In the genomic region with DNA sequence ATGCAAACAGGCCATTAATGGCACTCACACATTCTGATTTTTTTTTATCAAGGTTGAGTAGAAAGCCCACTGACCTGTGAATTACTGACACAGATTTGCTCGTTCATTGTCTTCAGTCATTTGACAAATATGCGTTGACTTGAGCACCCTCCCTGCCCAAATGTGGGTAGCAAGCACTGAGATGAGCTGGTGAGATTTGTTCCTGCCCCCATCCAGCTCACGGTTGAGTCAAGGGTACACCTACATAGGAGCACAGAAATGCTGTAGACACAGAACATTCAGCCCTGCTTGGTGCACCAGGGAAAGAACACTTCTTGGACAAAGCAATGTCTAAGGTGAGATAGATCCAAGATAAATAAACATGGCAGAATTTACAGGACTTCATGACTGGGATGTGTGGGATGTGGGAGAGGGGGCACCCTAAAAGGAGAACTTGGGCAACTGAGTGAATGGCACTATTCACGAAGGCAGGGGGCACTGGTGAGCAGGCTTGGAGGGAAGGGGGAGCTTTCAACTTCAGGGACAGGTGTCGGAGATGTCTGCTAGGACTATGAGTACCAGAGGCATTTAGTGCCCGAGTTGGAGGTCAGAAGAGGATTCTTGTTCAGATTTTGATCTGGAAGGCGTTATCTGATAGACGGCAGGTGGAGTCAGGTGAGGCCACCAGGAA, we compare ENCODE assay signal across 17 cellular contexts.
DNase-seq lines count a peak whose midpoint lies in the region; ATAC-seq, FAIRE-seq and TF ChIP-seq lines count a peak whose summit lies in the region.
"Had no signal": no experiment of that assay in that cellular context is flagged by ENCODE, and none has a peak within 500 bp of the region (broad histone marks: within the 10 kb centered on the region; RNA-seq: fewer than 3 reads in every experiment).

No MANE protein-coding gene starts in this region.

- no peak overlapping the region for H3K4me2 ChIP-seq in Karpas-422 (ENCODE audit: low read depth, low read length, poor library complexity, severe bottlenecking)

- H3K79me2 ChIP-seq in Karpas-422 (ENCODE audit: low read length) = no peaks in the 10 kb centered on the region

- no peaks in the 10 kb centered on the region for H4K20me1 ChIP-seq in Karpas-422 (ENCODE audit: insufficient read depth, low read depth, low read length)

- H3K27me3 Mint-ChIP-seq in activated naive CD8-positive, alpha-beta T cell = peaks cover 3% of the 10 kb centered on the region
- H3K27me3 Mint-ChIP-seq in activated naive CD8-positive, alpha-beta T cell treated with anti-CD3 and anti-CD28 coated beads, Interleukin-2, amount 50 U/mL, for 24 hours = peaks cover 3% of the 10 kb centered on the region
- H3K27me3 Mint-ChIP-seq in type B pancreatic cell = peaks cover 13% of the 10 kb centered on the region
- H3K27me3 Mint-ChIP-seq: activated naive CD4-positive, alpha-beta T cell treated with anti-CD3 and anti-CD28 coated beads, Interleukin-2, amount 50 U/mL, for 24 hours had no signal

- intact Hi-C loops in colonic mucosa (cut with DNase I) = no loop called here

- H3K4me3 ChIP-seq in Karpas-422 (ENCODE audit: low read length) (no peak overlapping the region), bronchial epithelial cell (ENCODE audit: low read depth, low read length) (no peak overlapping the region), colonic mucosa (no peak overlapping the region), MG63 (no peak overlapping the region)
- H3K4me3 ChIP-seq: GM23248 had no signal

- H3K9me3 Mint-ChIP-seq in activated naive CD8-positive, alpha-beta T cell (ENCODE audit: low read depth) = peaks cover 3% of the 10 kb centered on the region
- no peaks in the 10 kb centered on the region for H3K9me3 Mint-ChIP-seq in activated naive CD8-positive, alpha-beta T cell treated with anti-CD3 and anti-CD28 coated beads, Interleukin-2, amount 50 U/mL, for 24 hours
- H3K9me3 Mint-ChIP-seq in type B pancreatic cell = no peaks in the 10 kb centered on the region
- H3K9me3 Mint-ChIP-seq: activated naive CD4-positive, alpha-beta T cell treated with anti-CD3 and anti-CD28 coated beads, Interleukin-2, amount 50 U/mL, for 24 hours had no signal

- no peaks in the 10 kb centered on the region for H3K9me3 ChIP-seq in Karpas-422 (ENCODE audit: low read length)
- H3K9me3 ChIP-seq in colonic mucosa = no peaks in the 10 kb centered on the region
- H3K9me3 ChIP-seq in MG63 = no peaks in the 10 kb centered on the region

- peak overlapping the region; percentile 46 for H3K27ac Mint-ChIP-seq in activated naive CD8-positive, alpha-beta T cell
- H3K27ac Mint-ChIP-seq in activated naive CD8-positive, alpha-beta T cell treated with anti-CD3 and anti-CD28 coated beads, Interleukin-2, amount 50 U/mL, for 24 hours = no peak overlapping the region
- no peak overlapping the region for H3K27ac Mint-ChIP-seq in type B pancreatic cell
- H3K27ac Mint-ChIP-seq: activated naive CD4-positive, alpha-beta T cell treated with anti-CD3 and anti-CD28 coated beads, Interleukin-2, amount 50 U/mL, for 24 hours had no signal

- no peak overlapping the region for H2AFZ ChIP-seq in Karpas-422 (ENCODE audit: low read length)
- H2AFZ ChIP-seq: GM23248 had no signal

- no peak overlapping the region for H3K9ac ChIP-seq in Karpas-422 (ENCODE audit: low read length)
- H3K9ac ChIP-seq in colonic mucosa (ENCODE audit: low read depth in 2 of 2, low read length in 2 of 2) = no peak overlapping the region
- H3K9ac ChIP-seq: GM23248 had no signal

- H3K4me3 Mint-ChIP-seq in activated naive CD8-positive, alpha-beta T cell = no peak overlapping the region
- H3K4me3 Mint-ChIP-seq in activated naive CD8-positive, alpha-beta T cell treated with anti-CD3 and anti-CD28 coated beads, Interleukin-2, amount 50 U/mL, for 24 hours = no peak overlapping the region
- no peak overlapping the region for H3K4me3 Mint-ChIP-seq in type B pancreatic cell
- H3K4me3 Mint-ChIP-seq: activated naive CD4-positive, alpha-beta T cell treated with anti-CD3 and anti-CD28 coated beads, Interleukin-2, amount 50 U/mL, for 24 hours; CD4-positive, CD25-positive, alpha-beta regulatory T cell had no signal

- FAIRE-seq in bronchial epithelial cell (lab: Jason Lieb, UNC) = peak; percentile 62

- TF ChIP-seq CTCF in bronchial epithelial cell (IDR thresholded peaks at IDR 0.05; ENCODE audit: insufficient read depth, low read length, severe bottlenecking) = no peak
- TF ChIP-seq CTCF in type B pancreatic cell (conservative IDR thresholded peaks at IDR 0.05) = peak; percentile 28
- no peak for TF ChIP-seq CTCF in colonic mucosa (IDR thresholded peaks at IDR 0.05)

- H3K36me3 ChIP-seq in Karpas-422 (ENCODE audit: insufficient read depth, low read length) (no peaks in the 10 kb centered on the region), bronchial epithelial cell (ENCODE audit: control insufficient read depth, insufficient read depth, low read length) (no peaks in the 10 kb centered on the region), colonic mucosa (no peaks in the 10 kb centered on the region), MG63 (no peaks in the 10 kb centered on the region)

- H3K9me2 ChIP-seq in Karpas-422 (replicated peaks; ENCODE audit: insufficient read depth, low read length) = no peaks in the 10 kb centered on the region

- peaks cover 5% of the 10 kb centered on the region for H3K36me3 Mint-ChIP-seq in activated naive CD8-positive, alpha-beta T cell
- H3K36me3 Mint-ChIP-seq in activated naive CD8-positive, alpha-beta T cell treated with anti-CD3 and anti-CD28 coated beads, Interleukin-2, amount 50 U/mL, for 24 hours (ENCODE audit: low read depth) = peaks cover 1% of the 10 kb centered on the region
- no peaks in the 10 kb centered on the region for H3K36me3 Mint-ChIP-seq in type B pancreatic cell
- H3K36me3 Mint-ChIP-seq: CD4-positive, CD25-positive, alpha-beta regulatory T cell had no signal

- no peak for ATAC-seq in activated naive CD8-positive, alpha-beta T cell treated with anti-CD3 and anti-CD28 coated beads, Interleukin-2, amount 50 U/mL, for 24 hours
- ATAC-seq: left ventricle myocardium superior had no signal

- H3K4me1 Mint-ChIP-seq in activated naive CD8-positive, alpha-beta T cell (ENCODE audit: low read depth) = no peaks in the 10 kb centered on the region
- no peaks in the 10 kb centered on the region for H3K4me1 Mint-ChIP-seq in activated naive CD8-positive, alpha-beta T cell treated with anti-CD3 and anti-CD28 coated beads, Interleukin-2, amount 50 U/mL, for 24 hours
- H3K4me1 Mint-ChIP-seq in type B pancreatic cell (ENCODE audit: unreplicated experiment) = no peaks in the 10 kb centered on the region
- H3K4me1 Mint-ChIP-seq: CD4-positive, CD25-positive, alpha-beta regulatory T cell had no signal

- H3K27ac ChIP-seq in Karpas-422 (ENCODE audit: low read length) (no peak overlapping the region), colonic mucosa (no peak overlapping the region)
- H3K27ac ChIP-seq: GM23248 had no signal

- H3K4me1 ChIP-seq in Karpas-422 (ENCODE audit: low read length) (peaks cover 8% of the 10 kb centered on the region), colonic mucosa (no peaks in the 10 kb centered on the region)

- no peak for DNase-seq in activated naive CD8-positive, alpha-beta T cell treated with anti-CD3 and anti-CD28 coated beads, Interleukin-2, amount 50 U/mL, for 24 hours
- peak; percentile 86 for DNase-seq in Karpas-422
- DNase-seq in bronchial epithelial cell (ENCODE audit: low read depth) = no peak
- no peak for DNase-seq in type B pancreatic cell (ENCODE audit: extremely low spot score, unreplicated experiment)
- DNase-seq in colonic mucosa = no peak
- no peak for DNase-seq in NCI-H1417 (lab: John Stamatoyannopoulos, UW)
- DNase-seq in MG63 = no peak
- DNase-seq: activated CD8-positive, alpha-beta memory T cell treated with anti-CD3 and anti-CD28 coated beads for 24 hours; activated T-cell treated with anti-CD3 and anti-CD28 coated beads, Interleukin-2, amount 50 U/mL, for 48 hours; CD4-positive, CD25-positive, alpha-beta regulatory T cell; GM23248; left ventricle myocardium superior; NCI-H2081; NCI-H510A; SHP77 had no signal

- no peaks in the 10 kb centered on the region for H3K27me3 ChIP-seq in Karpas-422 (ENCODE audit: low read length)
- no peaks in the 10 kb centered on the region for H3K27me3 ChIP-seq in bronchial epithelial cell (ENCODE audit: control insufficient read depth, insufficient read depth, low read length)
- H3K27me3 ChIP-seq in colonic mucosa = no peaks in the 10 kb centered on the region
- H3K27me3 ChIP-seq in MG63 = no peaks in the 10 kb centered on the region
